In the genomic region with DNA sequence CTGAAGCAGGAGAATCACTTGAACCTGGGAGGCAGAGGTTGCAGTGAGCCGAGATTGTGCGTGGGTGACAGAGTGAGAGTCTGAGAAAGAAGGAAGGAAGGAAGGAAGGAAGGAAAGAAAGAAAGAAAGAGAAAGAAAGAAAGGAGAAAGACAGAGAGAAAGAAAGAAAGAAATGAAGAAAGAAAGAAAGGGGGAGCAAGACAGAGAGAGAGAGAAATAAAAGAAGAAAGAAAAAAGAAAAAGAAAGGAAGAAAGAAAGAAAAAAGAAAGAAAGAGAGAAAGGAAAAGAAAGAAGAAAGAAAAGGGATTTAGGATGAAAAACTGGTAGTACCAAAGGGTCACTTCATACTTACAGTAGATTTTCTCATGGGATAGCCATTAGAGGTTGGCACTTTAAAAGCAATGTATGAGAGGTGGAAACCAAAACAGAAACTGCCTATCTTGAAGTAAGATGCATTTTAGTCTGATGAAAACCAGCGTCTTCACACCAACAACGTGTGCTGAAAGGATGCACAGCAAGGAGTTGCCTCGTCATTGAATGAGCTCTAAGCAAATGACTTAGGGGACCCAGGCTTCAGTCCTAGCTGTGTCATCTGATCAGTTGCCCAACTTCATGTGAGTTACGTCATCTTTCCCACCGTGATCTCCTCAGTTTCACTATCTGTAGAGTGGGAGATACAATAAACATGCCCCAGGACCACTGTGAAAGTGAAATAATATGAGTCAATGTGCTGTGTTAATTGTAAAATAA, we compare ENCODE assay signal across 8 cellular contexts.
DNase-seq lines count a peak whose midpoint lies in the region; ATAC-seq and TF ChIP-seq lines count a peak whose summit lies in the region.

No MANE protein-coding gene starts in this region.

- H3K9me3 ChIP-seq in endodermal cell (ENCODE audit: control insufficient read depth, low read length) (no peaks in the 10 kb centered on the region), subcutaneous abdominal adipose tissue (ENCODE audit: control insufficient read depth in 5 of 5, low read length in 5 of 5) (no peaks in the 10 kb centered on the region)

- peaks cover 27% of the 10 kb centered on the region for H3K4me1 Mint-ChIP-seq in endodermal cell

- H3K4me3 Mint-ChIP-seq in endodermal cell, result no peak overlapping the region

- H3K36me3 Mint-ChIP-seq in endodermal cell (ENCODE audit: low read depth), result no peaks in the 10 kb centered on the region

- H3K27me3 ChIP-seq in endodermal cell (ENCODE audit: control insufficient read depth, insufficient read depth, low read length, poor library complexity, severe bottlenecking) (peaks cover 5% of the 10 kb centered on the region), subcutaneous abdominal adipose tissue (ENCODE audit: control insufficient read depth in 5 of 5, insufficient read depth in 4 of 5, low read length in 5 of 5) (no peaks in the 10 kb centered on the region)

- TF ChIP-seq CTCF in endodermal cell (conservative IDR thresholded peaks at IDR 0.05), result no peak

- H3K27ac ChIP-seq in endodermal cell (ENCODE audit: low read depth, low read length), result no peak overlapping the region
- H3K27ac ChIP-seq in subcutaneous abdominal adipose tissue (ENCODE audit: low read depth, low read length), result peak overlapping the region; percentile 64

- peak overlapping the region; percentile 85 for H3K27ac Mint-ChIP-seq in endodermal cell

- H3K36me3 ChIP-seq in endodermal cell (ENCODE audit: control insufficient read depth, insufficient read depth, low read length) (no peaks in the 10 kb centered on the region), subcutaneous abdominal adipose tissue (ENCODE audit: control insufficient read depth in 5 of 5, insufficient read depth in 5 of 5, low read length in 5 of 5) (no peaks in the 10 kb centered on the region)

- H3K9ac ChIP-seq in endodermal cell (ENCODE audit: extremely low read depth, low read length, poor library complexity, severe bottlenecking), result no peak overlapping the region
- H3K9ac ChIP-seq in subcutaneous abdominal adipose tissue (ENCODE audit: low read length in 5 of 5), result no peak overlapping the region

- 89 to 92% methylated on average over 7 of the region's 7 CpGs for WGBS in endodermal cell (ENCODE audit: insufficient coverage in 1 of 2, insufficient read length in 1 of 2), 2 experiments

- peaks cover 6% of the 10 kb centered on the region for H3K27me3 Mint-ChIP-seq in endodermal cell (ENCODE audit: insufficient read depth)

- H3K9me3 Mint-ChIP-seq in endodermal cell, result peaks cover 3% of the 10 kb centered on the region

- DNase-seq in T follicular helper cell (ENCODE audit: low read depth) (peak; percentile 19), endodermal cell (peak; percentile 32), NCI-H1048 (lab: John Stamatoyannopoulos, UW) (no peak), NCI-H446 (lab: John Stamatoyannopoulos, UW) (no peak), LoVo (ENCODE audit: low spot score) (no peak)

- H3K4me3 ChIP-seq in endodermal cell (ENCODE audit: low read length), result no peak overlapping the region
- H3K4me3 ChIP-seq in subcutaneous abdominal adipose tissue (ENCODE audit: low read depth in 1 of 5, low read length in 5 of 5), result no peak overlapping the region

- ATAC-seq in GM18868 (IDR thresholded peaks at IDR 0.05; ENCODE audit: unreplicated experiment), result peak; percentile 60
- peak; percentile 70 for ATAC-seq in HG02610 (IDR thresholded peaks at IDR 0.05; ENCODE audit: unreplicated experiment)

- H3K4me1 ChIP-seq in endodermal cell (ENCODE audit: control insufficient read depth, insufficient read depth, low read length), result peaks cover 10% of the 10 kb centered on the region
- peaks cover 5 to 50% (median 15%) of the 10 kb centered on the region in 5 donors for H3K4me1 ChIP-seq in subcutaneous abdominal adipose tissue (ENCODE audit: control insufficient read depth in 5 of 5, insufficient read depth in 5 of 5, low read length in 5 of 5)

Comparison
In these comparisons a context has a peak if more than half of its experiments do, and no peak if none do; other contexts are left out.
1. DNase-seq: peak in T follicular helper cell (single experiment) and endodermal cell (single experiment); none in NCI-H1048 (single experiment), NCI-H446 (0 of 2) and LoVo (single experiment).